Comparison of ENCODE assay signal across 8 cellular contexts in the genomic region with DNA sequence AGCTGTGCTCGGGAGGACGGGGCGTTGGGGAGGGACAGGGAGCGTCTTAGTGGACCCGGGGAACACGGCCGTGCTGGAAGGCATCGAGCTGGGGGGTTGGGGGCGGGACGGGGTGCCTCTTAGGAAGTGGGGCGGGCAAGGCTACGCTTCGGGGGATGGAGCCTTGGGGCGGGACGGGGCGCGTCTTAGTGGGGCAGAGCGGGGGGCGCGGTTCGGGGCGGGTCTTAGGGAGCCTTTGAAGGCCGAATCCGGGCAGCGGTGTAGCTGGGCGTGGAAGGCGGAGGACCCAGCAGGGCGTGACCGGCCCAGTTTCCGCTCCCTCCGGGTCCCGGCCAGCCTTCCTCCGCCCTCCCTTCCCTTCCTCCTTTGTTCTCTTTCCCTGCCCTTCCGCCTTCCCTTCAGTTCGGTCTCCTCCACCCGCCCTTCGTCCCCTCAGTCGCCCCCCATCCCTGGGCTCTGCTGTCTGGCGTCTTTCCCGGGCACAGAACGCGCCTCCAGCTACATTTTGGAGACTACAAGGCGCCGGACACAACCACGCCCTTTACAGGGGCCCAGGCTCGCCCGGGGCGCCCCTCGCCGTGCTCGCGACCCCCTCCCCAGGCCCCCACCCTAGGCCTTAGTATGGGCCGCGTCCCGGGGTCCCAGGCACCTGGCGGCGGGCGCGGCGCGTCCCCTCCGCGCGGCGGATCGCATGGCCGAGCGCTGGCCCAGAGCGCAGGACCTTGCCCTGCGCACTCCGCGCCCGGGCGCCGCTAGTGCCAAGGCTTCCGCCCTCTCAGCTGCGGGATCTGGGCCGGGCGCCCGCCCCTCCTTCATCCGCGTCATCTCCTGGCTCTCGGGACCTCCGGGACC. TPM values are rescaled to one million over a fixed set of nuclear protein-coding genes. Genes with fewer than 3 reads are reported as not detected.
DNase-seq lines count a peak whose midpoint lies in the region; ATAC-seq, FAIRE-seq and TF ChIP-seq lines count a peak whose summit lies in the region.

A gene with protein sequence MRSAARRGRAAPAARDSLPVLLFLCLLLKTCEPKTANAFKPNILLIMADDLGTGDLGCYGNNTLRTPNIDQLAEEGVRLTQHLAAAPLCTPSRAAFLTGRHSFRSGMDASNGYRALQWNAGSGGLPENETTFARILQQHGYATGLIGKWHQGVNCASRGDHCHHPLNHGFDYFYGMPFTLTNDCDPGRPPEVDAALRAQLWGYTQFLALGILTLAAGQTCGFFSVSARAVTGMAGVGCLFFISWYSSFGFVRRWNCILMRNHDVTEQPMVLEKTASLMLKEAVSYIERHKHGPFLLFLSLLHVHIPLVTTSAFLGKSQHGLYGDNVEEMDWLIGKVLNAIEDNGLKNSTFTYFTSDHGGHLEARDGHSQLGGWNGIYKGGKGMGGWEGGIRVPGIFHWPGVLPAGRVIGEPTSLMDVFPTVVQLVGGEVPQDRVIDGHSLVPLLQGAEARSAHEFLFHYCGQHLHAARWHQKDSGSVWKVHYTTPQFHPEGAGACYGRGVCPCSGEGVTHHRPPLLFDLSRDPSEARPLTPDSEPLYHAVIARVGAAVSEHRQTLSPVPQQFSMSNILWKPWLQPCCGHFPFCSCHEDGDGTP (minus strand): TSS at position 757 of the 852 bp plus-strand sequence. CDS start 64 bp downstream, at position 693.

- no peak within 1 kb of the TSS for H3K4me3 ChIP-seq in CD4-positive, alpha-beta memory T cell (ENCODE audit: low read length in 2 of 2)
- H3K4me3 ChIP-seq in HL-60 (replicated peaks; ENCODE audit: insufficient read depth, low read length) (peak within 1 kb of the TSS; percentile 44), small intestine (ENCODE audit: low read depth in 1 of 2, low read length in 2 of 2) (peak within 1 kb of the TSS; percentile 40 to 67), WERI-Rb-1 (ENCODE audit: low read depth, low read length) (no peak within 1 kb of the TSS)

- H3K36me3 ChIP-seq in CD4-positive, alpha-beta memory T cell (ENCODE audit: insufficient read depth, low read length) = no peaks in the 10 kb centered on the region
- H3K36me3 ChIP-seq in small intestine (ENCODE audit: control insufficient read depth in 2 of 2, insufficient read depth in 2 of 2, low read length in 2 of 2) (no peaks in the 10 kb centered on the region), WERI-Rb-1 (no peaks in the 10 kb centered on the region)

- intact Hi-C loops in CD4-positive, alpha-beta memory T cell (cut with micrococcal nuclease) = no loop called here

- peak within 1 kb of the TSS; percentile 74 to 85 (median 82) for H3K4me3 Mint-ChIP-seq in CD4-positive, alpha-beta memory T cell

- CTCF ChIA-PET in CD4-positive, alpha-beta memory T cell (lab: Charles Lee; ENCODE audit: partially characterized antibody) = no interaction called here

- POLR2A ChIA-PET in CD4-positive, alpha-beta memory T cell (lab: Charles Lee; ENCODE audit: partially characterized antibody) = no interaction called here

- 0 to 4% (median 1%) methylated on average over 20 to 84 of the region's 84 CpGs for WGBS in small intestine, 3 donors

- no peaks in the 10 kb centered on the region for H3K36me3 Mint-ChIP-seq in CD4-positive, alpha-beta memory T cell

- peak within 1 kb of the TSS in 3 of 7 donors; percentile 4 to 81 (median 75) for H3K27ac Mint-ChIP-seq in CD4-positive, alpha-beta memory T cell

- peaks cover 0 to 5% (median 2%) of the 10 kb centered on the region in 4 donors for H3K4me1 Mint-ChIP-seq in CD4-positive, alpha-beta memory T cell

- no peak for FAIRE-seq in small intestine (lab: Jason Lieb, UNC)

- H3K27me3 ChIP-seq in CD4-positive, alpha-beta memory T cell (ENCODE audit: insufficient read depth, low read length) = no peaks in the 10 kb centered on the region
- H3K27me3 ChIP-seq in HL-60 (ENCODE audit: insufficient read depth, poor library complexity, severe bottlenecking) (no peaks in the 10 kb centered on the region), small intestine (ENCODE audit: control insufficient read depth in 2 of 2, insufficient read depth in 2 of 2, low read length in 2 of 2) (no peaks in the 10 kb centered on the region), WERI-Rb-1 (ENCODE audit: insufficient read depth, low read depth, severe bottlenecking) (peaks cover 6% of the 10 kb centered on the region)

- no peaks in the 10 kb centered on the region for H3K27me3 Mint-ChIP-seq in CD4-positive, alpha-beta memory T cell

- no peaks in the 10 kb centered on the region for H3K9me3 ChIP-seq in CD4-positive, alpha-beta memory T cell (ENCODE audit: control insufficient read depth in 1 of 2, low read length in 2 of 2)
- H3K9me3 ChIP-seq in small intestine (ENCODE audit: control insufficient read depth, low read depth) (no peaks in the 10 kb centered on the region), WERI-Rb-1 (ENCODE audit: severe bottlenecking) (peaks cover 14% of the 10 kb centered on the region)

- no peaks in the 10 kb centered on the region for H3K4me1 ChIP-seq in CD4-positive, alpha-beta memory T cell (ENCODE audit: insufficient read depth, low read length)
- H3K4me1 ChIP-seq in small intestine (ENCODE audit: control insufficient read depth in 2 of 2, insufficient read depth in 1 of 2, low read depth in 1 of 2, low read length in 1 of 2) = no peaks in the 10 kb centered on the region

- peak; percentile 16 to 39 (median 29) for DNase-seq in CD4-positive, alpha-beta memory T cell
- DNase-seq in HL-60 (ENCODE audit: low read depth in 1 of 2, low spot score in 1 of 2) = peak in 1 of 2 experiments; percentile 74
- peak; percentile 70 for DNase-seq in UCSD-AML1 (lab: John Stamatoyannopoulos, UW; ENCODE audit: unreplicated experiment)
- DNase-seq in caudate nucleus (lab: John Stamatoyannopoulos, UW) = peak in 57 of 61 donors; percentile 1 to 60 (median 25)
- DNase-seq in inferior parietal cortex (ENCODE audit: extremely low spot score) = peak; percentile 4
- DNase-seq in small intestine = peak; percentile 88
- no peak for DNase-seq in WERI-Rb-1

- no peak within 1 kb of the TSS for H3K27ac ChIP-seq in CD4-positive, alpha-beta memory T cell (ENCODE audit: low read depth, low read length)
- peak within 1 kb of the TSS; percentile 74 for H3K27ac ChIP-seq in HL-60 (replicated peaks)
- H3K27ac ChIP-seq in caudate nucleus (ENCODE audit: low read depth, low read length) = peak within 1 kb of the TSS; percentile 82
- peak within 1 kb of the TSS; percentile 89 to 94 for H3K27ac ChIP-seq in small intestine (ENCODE audit: low read depth in 1 of 2, low read length in 1 of 2)
- no peak within 1 kb of the TSS for H3K27ac ChIP-seq in WERI-Rb-1

- no peak for TF ChIP-seq CTCF in HL-60 (IDR thresholded peaks at IDR 0.05; ENCODE audit: insufficient read depth, low read length)
- no peak for TF ChIP-seq CTCF in WERI-Rb-1 (IDR thresholded peaks at IDR 0.05; ENCODE audit: low read depth, low read length)

- peaks cover 0 to 16% (median 4%) of the 10 kb centered on the region in 8 donors for H3K9me3 Mint-ChIP-seq in CD4-positive, alpha-beta memory T cell

- peak; percentile 90 for ATAC-seq in GM19467 (IDR thresholded peaks at IDR 0.05; ENCODE audit: unreplicated experiment)

RNA-seq across cellular contexts. Expression of the gene that starts here (rescaled TPM):
- 1 to 10 TPM; 2.1 to 3.2 TPM for total RNA-seq in CD4-positive, alpha-beta memory T cell
- polyA plus RNA-seq in CD4-positive, alpha-beta memory T cell = 1 to 10 TPM in 1 of 2 donors, under 1 TPM in 1; 0.97 to 2.4 TPM
- polyA plus RNA-seq in small intestine = 10 to 100 TPM; 12.3 to 16.9 (median 14.1) TPM

Comparison
In these comparisons a context has a peak if more than half of its experiments do, and no peak if none do; other contexts are left out.
1. H3K27ac ChIP-seq: peak in HL-60 (single experiment), caudate nucleus (single experiment) and small intestine (2 of 2); none in CD4-positive, alpha-beta memory T cell (single experiment) and WERI-Rb-1 (single experiment).
2. H3K4me3 ChIP-seq: peak in HL-60 (single experiment) and small intestine (2 of 2); none in CD4-positive, alpha-beta memory T cell (0 of 2) and WERI-Rb-1 (single experiment).